13 cellular contexts compared by ENCODE assay signal in the genomic region with DNA sequence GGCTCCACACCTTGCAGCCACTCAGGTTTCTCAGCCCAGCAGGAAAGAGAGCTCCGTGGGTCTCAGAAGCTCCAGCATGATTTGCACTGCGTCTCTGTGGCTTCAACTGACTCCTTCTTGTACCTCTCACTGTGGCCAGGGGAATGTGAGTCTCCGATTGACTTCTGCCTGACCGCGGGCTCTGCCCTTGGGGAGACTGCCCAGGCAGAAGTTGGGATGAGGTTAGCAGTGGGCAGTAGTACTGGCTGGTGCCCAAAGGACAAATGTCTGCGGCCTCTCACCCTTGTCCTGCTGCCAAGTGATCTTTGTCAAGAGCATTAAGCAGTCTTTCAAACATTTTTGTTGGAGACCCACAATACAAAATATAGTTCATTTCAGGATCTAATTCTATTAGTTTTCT. TPM values are rescaled to one million over a fixed set of nuclear protein-coding genes. Genes with fewer than 3 reads are reported as not detected.
DNase-seq lines count a peak whose midpoint lies in the region; ATAC-seq, FAIRE-seq and TF ChIP-seq lines count a peak whose summit lies in the region.
"Had no signal": no experiment of that assay in that cellular context is flagged by ENCODE, and none has a peak within 500 bp of the region (broad histone marks: within the 10 kb centered on the region; RNA-seq: fewer than 3 reads in every experiment).

No MANE protein-coding gene starts in this region.

- no peaks in the 10 kb centered on the region for H3K9me3 Mint-ChIP-seq in neural crest cell
- H3K9me3 Mint-ChIP-seq in activated CD8-positive, alpha-beta T cell treated with anti-CD3 and anti-CD28 coated beads for 36 hours = no peaks in the 10 kb centered on the region

- peaks cover 0 to 15% (median 0%) of the 10 kb centered on the region in 11 experiments; a peak in 4 of 22 replicates for H3K27me3 ChIP-seq in BLaER1 treated with 17β-estradiol and CSF1 and Interleukin-3, amounts not matched to agents 10 nM and 100 nM
- H3K27me3 ChIP-seq in H1 (replicated peaks in 1 of 4; ENCODE audit: control insufficient read depth in 3 of 4, extremely low read depth in 1 of 4, insufficient read depth in 3 of 4, low read length in 3 of 4) = peaks cover 0 to 2% (median 0%) of the 10 kb centered on the region in 4 experiments; a peak in 2 of 7 replicates
- H3K27me3 ChIP-seq: BE2C had no signal

- H4K91ac ChIP-seq in H1 (replicated peaks; ENCODE audit: insufficient read length, low read length) = no peak overlapping the region

- H3K4me3 ChIP-seq in BLaER1 treated with 17β-estradiol and CSF1 and Interleukin-3, amounts not matched to agents 10 nM and 100 nM = no peak overlapping the region
- no peak overlapping the region for H3K4me3 ChIP-seq in H1 (ENCODE audit: extremely low read depth in 1 of 4, insufficient read depth in 2 of 4, low read depth in 3 of 4, low read length in 4 of 4)

- no peaks in the 10 kb centered on the region for H3K9me3 ChIP-seq in BLaER1 treated with 17β-estradiol and CSF1 and Interleukin-3, amounts not matched to agents 10 nM and 100 nM (replicated peaks in 1 of 11)
- no peaks in the 10 kb centered on the region; a peak in 1 of 4 replicates for H3K9me3 ChIP-seq in H1 (ENCODE audit: insufficient read depth in 2 of 2, low read depth in 1 of 2, low read length in 1 of 2)
- H3K9me3 ChIP-seq: BE2C had no signal

- peaks cover 26% of the 10 kb centered on the region for H3K4me1 Mint-ChIP-seq in neural crest cell
- H3K4me1 Mint-ChIP-seq in activated CD8-positive, alpha-beta T cell treated with anti-CD3 and anti-CD28 coated beads for 36 hours (ENCODE audit: low read depth) = peaks cover 7% of the 10 kb centered on the region

- H2BK120ac ChIP-seq in H1 (replicated peaks; ENCODE audit: low read depth, low read length) = no peak overlapping the region

- CTCF ChIA-PET in H1 (lab: Charles Lee; ENCODE audit: partially characterized antibody) = interaction anchor here (0.8 to 4.4 kb wide), 10 partner anchors 10 to 106 kb away, joined by 3 to 34 read pairs (median 4); a partner anchor contains a TSS
- CTCF ChIA-PET in activated CD8-positive, alpha-beta T cell treated with anti-CD3 and anti-CD28 coated beads for 36 hours (lab: Charles Lee) = interaction anchor here (0.9 to 1.7 kb wide), 2 partner anchors 11 to 37 kb away, joined by 4 read pairs; no protein-coding TSS in a partner anchor

- 90% methylated on average over 6 of the region's 6 CpGs; no CpG with 5 or more reads in 1 of the 2 experiments for WGBS in H1 (ENCODE audit: extremely low coverage in 1 of 2, insufficient coverage in 1 of 2, insufficient read length in 1 of 2, insufficient replicate concordance in 2 of 2, low coverage in 1 of 2, low lambda C conversion rate in 2 of 2, missing lambda C conversion rate in 1 of 2), 2 experiments

- TF ChIP-seq POLR2A in H1 (IDR thresholded peaks at IDR 0.05; ENCODE audit: control extremely low read depth in 1 of 2, low read depth in 2 of 2, low read length in 2 of 2) = no peak

- no peak for FAIRE-seq in H1 (lab: Jason Lieb, UNC)
- FAIRE-seq: A204.1, H54 had no signal

- no peaks in the 10 kb centered on the region for H3K79me1 ChIP-seq in H1 (ENCODE audit: low read depth, low read length)

- no peak overlapping the region for H3K4me3 Mint-ChIP-seq in neural crest cell
- no peak overlapping the region for H3K4me3 Mint-ChIP-seq in activated CD8-positive, alpha-beta T cell treated with anti-CD3 and anti-CD28 coated beads for 36 hours

- H2BK5ac ChIP-seq in H1 (ENCODE audit: low read depth, low read length) = no peak overlapping the region

- no peaks in the 10 kb centered on the region for H3K79me2 ChIP-seq in H1 (ENCODE audit: control insufficient read depth in 1 of 2, insufficient read depth in 2 of 2, low read length in 2 of 2)

- TF ChIP-seq CTCF in H1 (IDR thresholded peaks at IDR 0.05; ENCODE audit: control extremely low read depth in 1 of 3, insufficient read depth in 1 of 3, low read depth in 1 of 3, low read length in 3 of 3) (no peak), neural crest cell (conservative IDR thresholded peaks at IDR 0.05) (no peak)
- TF ChIP-seq CTCF in activated CD8-positive, alpha-beta T cell treated with anti-CD3 and anti-CD28 coated beads for 36 hours (IDR thresholded peaks at IDR 0.05) = no peak

- H3K4ac ChIP-seq in H1 (replicated peaks; ENCODE audit: insufficient read length, low read depth, low read length) = no peak overlapping the region

- no peak overlapping the region for H3K18ac ChIP-seq in H1 (ENCODE audit: extremely low read depth, low read length)

- H3K23me2 ChIP-seq in H1 (ENCODE audit: low read depth, low read length) = no peaks in the 10 kb centered on the region; the same call in 1 of the 2 replicates

- no peak overlapping the region for H4K8ac ChIP-seq in H1 (ENCODE audit: extremely low read depth, insufficient read depth, low read length)

- no peaks in the 10 kb centered on the region for H3K27me3 Mint-ChIP-seq in neural crest cell (ENCODE audit: low read depth)
- H3K27me3 Mint-ChIP-seq in activated CD8-positive, alpha-beta T cell treated with anti-CD3 and anti-CD28 coated beads for 36 hours = no peaks in the 10 kb centered on the region

- no peaks in the 10 kb centered on the region for H3K36me3 ChIP-seq in BLaER1 treated with 17β-estradiol and CSF1 and Interleukin-3, amounts not matched to agents 10 nM and 100 nM
- H3K36me3 ChIP-seq in H1 (ENCODE audit: control insufficient read depth in 2 of 4, insufficient read depth in 4 of 4, low read length in 3 of 4) = no peaks in the 10 kb centered on the region
- H3K36me3 ChIP-seq: BE2C had no signal

- H3K56ac ChIP-seq in H1 (replicated peaks; ENCODE audit: insufficient read length, low read depth, low read length) = no peak overlapping the region

- ATAC-seq in GM18868 (IDR thresholded peaks at IDR 0.05; ENCODE audit: unreplicated experiment) = no peak
- ATAC-seq in activated CD8-positive, alpha-beta T cell treated with anti-CD3 and anti-CD28 coated beads for 36 hours = no peak
- ATAC-seq: HCT116 had no signal

- no peaks in the 10 kb centered on the region for H3K36me3 Mint-ChIP-seq in neural crest cell (ENCODE audit: low read depth)
- no peaks in the 10 kb centered on the region for H3K36me3 Mint-ChIP-seq in activated CD8-positive, alpha-beta T cell treated with anti-CD3 and anti-CD28 coated beads for 36 hours (ENCODE audit: low read depth)

- H2AK5ac ChIP-seq in H1 (ENCODE audit: low read depth, low read length) = no peak overlapping the region

- no peak overlapping the region for H4K5ac ChIP-seq in H1 (ENCODE audit: insufficient read length, low read depth, low read length)

- POLR2A ChIA-PET in H1 (lab: Charles Lee; ENCODE audit: partially characterized antibody) = interaction anchor here (0.7 to 1.5 kb wide), 3 partner anchors 13 to 428 kb away, joined by 3 to 4 read pairs (median 3); no protein-coding TSS in a partner anchor
- POLR2A ChIA-PET in activated CD8-positive, alpha-beta T cell treated with anti-CD3 and anti-CD28 coated beads for 36 hours (lab: Charles Lee) = no interaction called here

- no peak overlapping the region for H3K23ac ChIP-seq in H1 (ENCODE audit: insufficient read length)

- peak overlapping the region in 7 of 11 experiments; percentile 1 to 96 (median 38); a peak in 10 of 22 replicates for H3K4me2 ChIP-seq in BLaER1 treated with 17β-estradiol and CSF1 and Interleukin-3, amounts not matched to agents 10 nM and 100 nM
- H3K4me2 ChIP-seq in H1 (ENCODE audit: insufficient read depth in 1 of 2, low read depth in 2 of 2, low read length in 2 of 2) = no peak overlapping the region

- H4K20me1 ChIP-seq in BLaER1 treated with 17β-estradiol and CSF1 and Interleukin-3, amounts not matched to agents 10 nM and 100 nM = no peaks in the 10 kb centered on the region
- no peaks in the 10 kb centered on the region for H4K20me1 ChIP-seq in H1 (replicated peaks in 1 of 2; ENCODE audit: control insufficient read depth in 1 of 2, insufficient read depth in 2 of 2, low read length in 2 of 2)

- no peak for TF ChIP-seq RAD21 in H1 (IDR thresholded peaks at IDR 0.05 in 1 of 2, conservative IDR thresholded peaks at IDR 0.05 in 1 of 2; ENCODE audit: low read depth in 2 of 2, low read length in 2 of 2)

- peak overlapping the region; percentile 93 for H3K27ac Mint-ChIP-seq in neural crest cell (ENCODE audit: unreplicated experiment)
- H3K27ac Mint-ChIP-seq in activated CD8-positive, alpha-beta T cell treated with anti-CD3 and anti-CD28 coated beads for 36 hours = no peak overlapping the region

- H2BK12ac ChIP-seq in H1 (ENCODE audit: low read depth, low read length) = no peak overlapping the region

- DNase-seq in H1 (ENCODE audit: low read depth in 1 of 2, low spot score in 2 of 2) (no peak), neural crest cell (ENCODE audit: low read depth, low spot score) (no peak)
- DNase-seq in activated CD8-positive, alpha-beta T cell treated with anti-CD3 and anti-CD28 coated beads for 36 hours = no peak
- DNase-seq: BE2C, DMS53, GF-D8, IMR-90, KBM-7 had no signal

- TF ChIP-seq EP300 in H1 (IDR thresholded peaks at IDR 0.05; ENCODE audit: borderline replicate concordance in 1 of 2, low read depth in 2 of 2, low read length in 2 of 2) = no peak

- intact Hi-C loops in activated CD8-positive, alpha-beta T cell treated with anti-CD3 and anti-CD28 coated beads for 36 hours (cut with micrococcal nuclease) = no loop called here

- no peak overlapping the region for H3K27ac ChIP-seq in BLaER1 treated with 17β-estradiol and CSF1 and Interleukin-3, amounts not matched to agents 10 nM and 100 nM
- no peak overlapping the region for H3K27ac ChIP-seq in H1 (ENCODE audit: low read depth, low read length)

- no peak overlapping the region for H3K14ac ChIP-seq in H1 (ENCODE audit: insufficient read length)

- H2BK15ac ChIP-seq in H1 (ENCODE audit: low read length) = peak overlapping the region; percentile 72; the same call in 1 of the 2 replicates

- no peak overlapping the region for H3K9ac ChIP-seq in BLaER1 treated with 17β-estradiol and CSF1 and Interleukin-3, amounts not matched to agents 10 nM and 100 nM
- no peak overlapping the region for H3K9ac ChIP-seq in H1 (replicated peaks in 1 of 4; ENCODE audit: extremely low read depth in 1 of 4, low read depth in 3 of 4, low read length in 3 of 4)

- H3K4me1 ChIP-seq in BLaER1 treated with 17β-estradiol and CSF1 and Interleukin-3, amounts not matched to agents 10 nM and 100 nM = peaks cover 0 to 100% (median 64%) of the 10 kb centered on the region in 10 experiments; a peak in 18 of 20 replicates
- H3K4me1 ChIP-seq in H1 (replicated peaks in 1 of 4; ENCODE audit: control insufficient read depth in 3 of 4, insufficient read depth in 4 of 4, low read length in 3 of 4) = peaks cover 0 to 3% (median 1%) of the 10 kb centered on the region in 4 experiments; a peak in 2 of 7 replicates
- H3K4me1 ChIP-seq: BE2C had no signal

- no peak overlapping the region for H2AFZ ChIP-seq in H1 (ENCODE audit: low read length)

- H2BK20ac ChIP-seq in H1 (ENCODE audit: low read length) = no peak overlapping the region

RNA-seq across cellular contexts. Expression of a gene that starts 34.4 kb away (rescaled TPM):
- total RNA-seq in H1 (2021; fragmentation: NEBNext Ultra II Directional; extraction: Animal tissue kit (Norgen Biotek cat#: 25700)) = 0.86 TPM in 1 of 2 replicates, not detected in the other
- 0.09 and 0.33 TPM in 2 replicates for polyA plus RNA-seq in H1 (2011; rRNA removed)
- polyA plus RNA-seq in H1 (2011; cell fraction: cytosol; rRNA removed) = 0.22 TPM
- polyA plus RNA-seq in H1 (2011; cell fraction: nucleus; rRNA removed) = 0.66 TPM
- 0.41 to 0.76 TPM (median 0.57 TPM) in 3 of 4 replicates, not detected in the other for polyA plus RNA-seq in H1 (2012, experiment 1 of 2)
- polyA plus RNA-seq in H1 (2012, experiment 2 of 2) = not detected
- polyA plus RNA-seq in H1 (2013, experiment 1 of 2) = 0.10 TPM
- polyA plus RNA-seq in H1 (2013, experiment 2 of 2) = 0.37 TPM
- 1.5 TPM in 1 of 2 replicates, not detected in the other for polyA minus RNA-seq in H1 (2011; rRNA and poly(A)+ RNA removed)
- not detected for polyA minus RNA-seq in H1 (2011; cell fraction: cytosol; rRNA and poly(A)+ RNA removed)
- not detected for polyA minus RNA-seq in H1 (2011; cell fraction: nucleus; rRNA and poly(A)+ RNA removed)
- 2.5 and 2.8 TPM in 2 replicates for total RNA-seq in neural crest cell
- total RNA-seq in activated CD8-positive, alpha-beta T cell treated with anti-CD3 and anti-CD28 coated beads for 36 hours = not detected
- total RNA-seq: IMR-90 had no signal
- polyA plus RNA-seq: IMR-90 had no signal

RNA-seq across cellular contexts. Expression of a gene that starts 39.7 kb away (rescaled TPM):
- total RNA-seq in H1 (2021; fragmentation: NEBNext Ultra II Directional; extraction: Animal tissue kit (Norgen Biotek cat#: 25700)) = 12.3 and 14.7 TPM in 2 replicates
- polyA plus RNA-seq in H1 (2011; rRNA removed) = 33.7 and 49.9 TPM in 2 replicates
- 32.0 TPM for polyA plus RNA-seq in H1 (2011; cell fraction: cytosol; rRNA removed)
- 86.2 TPM for polyA plus RNA-seq in H1 (2011; cell fraction: nucleus; rRNA removed)
- polyA plus RNA-seq in H1 (2012, experiment 1 of 2) = 8.3 to 24.9 TPM (median 19.7 TPM) in 4 replicates
- polyA plus RNA-seq in H1 (2012, experiment 2 of 2) = 19.5 TPM
- polyA plus RNA-seq in H1 (2013, experiment 1 of 2) = 14.3 TPM
- 13.3 TPM for polyA plus RNA-seq in H1 (2013, experiment 2 of 2)
- polyA minus RNA-seq in H1 (2011; rRNA and poly(A)+ RNA removed) = 6.3 and 7.6 TPM in 2 replicates
- polyA minus RNA-seq in H1 (2011; cell fraction: cytosol; rRNA and poly(A)+ RNA removed) = 16.4 TPM
- 19.0 TPM for polyA minus RNA-seq in H1 (2011; cell fraction: nucleus; rRNA and poly(A)+ RNA removed)
- 0.26 and 0.27 TPM in 2 replicates for total RNA-seq in neural crest cell
- total RNA-seq in activated CD8-positive, alpha-beta T cell treated with anti-CD3 and anti-CD28 coated beads for 36 hours = under 1 TPM in 1 of 2 experiments, not detected in 1; 0.11 TPM
- total RNA-seq: IMR-90 had no signal
- polyA plus RNA-seq: IMR-90 had no signal

RNA-seq across cellular contexts. Expression of a gene that starts 50.9 kb away (rescaled TPM):
- total RNA-seq in H1 (2021; fragmentation: NEBNext Ultra II Directional; extraction: Animal tissue kit (Norgen Biotek cat#: 25700)) = 3.3 and 3.5 TPM in 2 replicates
- 3.1 and 4.1 TPM in 2 replicates for polyA plus RNA-seq in H1 (2011; rRNA removed)
- polyA plus RNA-seq in H1 (2011; cell fraction: cytosol; rRNA removed) = 3.9 TPM
- 8.6 TPM for polyA plus RNA-seq in H1 (2011; cell fraction: nucleus; rRNA removed)
- 2.8 to 4.5 TPM (median 3.7 TPM) in 4 replicates for polyA plus RNA-seq in H1 (2012, experiment 1 of 2)
- 2.3 TPM for polyA plus RNA-seq in H1 (2012, experiment 2 of 2)
- 1.9 TPM for polyA plus RNA-seq in H1 (2013, experiment 1 of 2)
- 1.7 TPM for polyA plus RNA-seq in H1 (2013, experiment 2 of 2)
- polyA minus RNA-seq in H1 (2011; rRNA and poly(A)+ RNA removed) = 1.5 and 4.7 TPM in 2 replicates
- polyA minus RNA-seq in H1 (2011; cell fraction: cytosol; rRNA and poly(A)+ RNA removed) = 3.4 TPM
- 3.0 TPM for polyA minus RNA-seq in H1 (2011; cell fraction: nucleus; rRNA and poly(A)+ RNA removed)
- 1.7 and 1.9 TPM in 2 replicates for total RNA-seq in neural crest cell
- total RNA-seq in activated CD8-positive, alpha-beta T cell treated with anti-CD3 and anti-CD28 coated beads for 36 hours = under 1 TPM; 0.63 to 0.90 TPM

RNA-seq across cellular contexts. Expression of a gene that starts 53.7 kb away (rescaled TPM):
- total RNA-seq in H1 (2021; fragmentation: NEBNext Ultra II Directional; extraction: Animal tissue kit (Norgen Biotek cat#: 25700)) = 2.0 and 2.9 TPM in 2 replicates
- 8.2 and 9.4 TPM in 2 replicates for polyA plus RNA-seq in H1 (2011; rRNA removed)
- polyA plus RNA-seq in H1 (2011; cell fraction: cytosol; rRNA removed) = 9.4 TPM
- 32.9 TPM for polyA plus RNA-seq in H1 (2011; cell fraction: nucleus; rRNA removed)
- 5.6 to 9.8 TPM (median 8.1 TPM) in 4 replicates for polyA plus RNA-seq in H1 (2012, experiment 1 of 2)
- polyA plus RNA-seq in H1 (2012, experiment 2 of 2) = 2.6 TPM
- 2.1 TPM for polyA plus RNA-seq in H1 (2013, experiment 1 of 2)
- polyA plus RNA-seq in H1 (2013, experiment 2 of 2) = 2.1 TPM
- polyA minus RNA-seq in H1 (2011; rRNA and poly(A)+ RNA removed) = 0.88 and 2.1 TPM in 2 replicates
- 0.66 TPM for polyA minus RNA-seq in H1 (2011; cell fraction: cytosol; rRNA and poly(A)+ RNA removed)
- polyA minus RNA-seq in H1 (2011; cell fraction: nucleus; rRNA and poly(A)+ RNA removed) = 4.2 TPM
- 15.9 and 16.1 TPM in 2 replicates for total RNA-seq in neural crest cell
- under 1 TPM; 0.25 to 0.27 TPM for total RNA-seq in activated CD8-positive, alpha-beta T cell treated with anti-CD3 and anti-CD28 coated beads for 36 hours
- total RNA-seq: IMR-90 had no signal

RNA-seq across cellular contexts. Expression of a gene that starts 57.4 kb away (rescaled TPM):
- 8.1 and 10.3 TPM in 2 replicates for total RNA-seq in H1 (2021; fragmentation: NEBNext Ultra II Directional; extraction: Animal tissue kit (Norgen Biotek cat#: 25700))
- polyA plus RNA-seq in H1 (2011; rRNA removed) = 1.6 and 3.3 TPM in 2 replicates
- polyA plus RNA-seq in H1 (2011; cell fraction: cytosol; rRNA removed) = 2.7 TPM
- polyA plus RNA-seq in H1 (2011; cell fraction: nucleus; rRNA removed) = 6.7 TPM
- 7.4 to 19.9 TPM (median 15.6 TPM) in 4 replicates for polyA plus RNA-seq in H1 (2012, experiment 1 of 2)
- 4.1 TPM for polyA plus RNA-seq in H1 (2012, experiment 2 of 2)
- 10.4 TPM for polyA plus RNA-seq in H1 (2013, experiment 1 of 2)
- polyA plus RNA-seq in H1 (2013, experiment 2 of 2) = 10.3 TPM
- 0.49 and 0.69 TPM in 2 replicates for polyA minus RNA-seq in H1 (2011; rRNA and poly(A)+ RNA removed)
- polyA minus RNA-seq in H1 (2011; cell fraction: cytosol; rRNA and poly(A)+ RNA removed) = 2.1 TPM
- 4.1 TPM for polyA minus RNA-seq in H1 (2011; cell fraction: nucleus; rRNA and poly(A)+ RNA removed)
- total RNA-seq in neural crest cell = 4.2 and 6.5 TPM in 2 replicates
- 1 to 10 TPM in 1 of 2 experiments, not detected in 1; 1.9 TPM for total RNA-seq in activated CD8-positive, alpha-beta T cell treated with anti-CD3 and anti-CD28 coated beads for 36 hours

Comparison
In these comparisons a context has a peak if more than half of its experiments do, and no peak if none do; other contexts are left out.
1. H3K4me2 ChIP-seq: peak in BLaER1 treated with 17β-estradiol and CSF1 and Interleukin-3, amounts not matched to agents 10 nM and 100 nM (7 of 11); none in H1 (0 of 2).
2. RNA of a gene that starts 39.7 kb away (total RNA-seq): 12.3 to 14.7 TPM in H1; 0.26 to 0.27 TPM in neural crest cell and 0.11 TPM in activated CD8-positive, alpha-beta T cell treated with anti-CD3 and anti-CD28 coated beads for 36 hours; every median in the first group is over 10 times any median in the second.